Comparison of ENCODE assay signal across 9 cellular contexts in the genomic region with DNA sequence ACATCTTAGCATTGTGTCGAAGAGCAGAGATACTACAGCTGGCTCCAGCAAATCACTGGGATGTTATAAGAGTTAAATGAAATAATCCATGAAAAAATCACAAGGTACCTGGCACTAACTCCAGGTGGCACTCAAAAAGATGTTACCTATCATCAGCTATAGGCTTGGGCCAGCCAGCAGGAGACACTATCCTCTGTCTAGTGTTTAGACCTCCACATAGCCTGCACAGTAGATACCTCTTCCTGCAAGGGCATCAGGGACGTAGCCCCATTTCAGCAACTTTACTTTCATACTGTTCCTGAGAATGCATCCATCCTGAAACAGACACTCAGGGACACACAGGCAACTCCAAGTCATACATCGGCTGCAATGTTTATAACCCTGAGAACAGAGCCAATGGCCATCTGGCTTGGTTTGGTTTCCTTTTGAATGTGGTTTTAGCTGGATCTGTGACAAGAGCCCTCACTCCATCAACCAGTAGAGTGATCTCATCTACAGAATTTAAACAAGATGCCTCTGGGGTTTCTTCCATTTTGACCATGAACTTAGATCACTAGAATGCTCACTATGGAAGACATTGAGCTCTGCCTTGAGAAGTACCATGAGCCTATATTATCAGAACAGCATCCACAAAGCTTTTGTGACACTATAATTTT.
A peak's percentile ranks its signal among the peaks of the same experiment; 100 is the strongest.
DNase-seq lines count a peak whose midpoint lies in the region; ATAC-seq and TF ChIP-seq lines count a peak whose summit lies in the region.
"Had no signal": no experiment of that assay in that cellular context is flagged by ENCODE, and none has a peak within 500 bp of the region (broad histone marks: within the 10 kb centered on the region; RNA-seq: fewer than 3 reads in every experiment).

No MANE protein-coding gene starts in this region.

- in situ Hi-C loops in astrocyte of the spinal cord (cut with HindIII; ENCODE audit: low sequenced_read_pairs), result no loop called here

- H3K4me3 Mint-ChIP-seq in nephron progenitor cell, result no peak overlapping the region

- no peak overlapping the region for H3K4me3 ChIP-seq in astrocyte of the spinal cord (ENCODE audit: low read depth, low read length)
- H3K4me3 ChIP-seq: testis had no signal

- peaks cover 49% of the 10 kb centered on the region for H3K4me1 Mint-ChIP-seq in nephron progenitor cell

- H3K27ac Mint-ChIP-seq in nephron progenitor cell, result no peak overlapping the region

- H3K9me3 Mint-ChIP-seq in nephron progenitor cell, result no peaks in the 10 kb centered on the region

- ATAC-seq in GM18502 (IDR thresholded peaks at IDR 0.05; ENCODE audit: poor library complexity, unreplicated experiment) (peak; percentile 85), HG03280 (IDR thresholded peaks at IDR 0.05; ENCODE audit: unreplicated experiment) (peak; percentile 71), HG03095 (IDR thresholded peaks at IDR 0.05; ENCODE audit: unreplicated experiment) (no peak)

- DNase-seq in astrocyte of the spinal cord (ENCODE audit: low read depth, low spot score) (peak; percentile 92), non-pigmented ciliary epithelial cell (ENCODE audit: low read depth) (peak; percentile 67), NCI-H2196 treated with DMSO at 0.1 percent for 48 hours (lab: John Stamatoyannopoulos, UW; ENCODE audit: unreplicated experiment) (no peak), mucosa of gallbladder (ENCODE audit: low spot score) (no peak), nephron progenitor cell (no peak)
- DNase-seq: testis had no signal

- TF ChIP-seq CTCF in astrocyte of the spinal cord (IDR thresholded peaks at IDR 0.05; ENCODE audit: low read depth, low read length) (no peak), nephron progenitor cell (IDR thresholded peaks at IDR 0.05) (no peak)

- H3K36me3 Mint-ChIP-seq in nephron progenitor cell (ENCODE audit: low read depth), result peaks cover 65% of the 10 kb centered on the region

- H3K27me3 Mint-ChIP-seq in nephron progenitor cell (ENCODE audit: low read depth, poor library complexity), result peaks cover 2% of the 10 kb centered on the region

Comparison
In these comparisons a context has a peak if more than half of its experiments do, and no peak if none do; other contexts are left out.
1. DNase-seq: peak in astrocyte of the spinal cord (single experiment) and non-pigmented ciliary epithelial cell (single experiment); none in NCI-H2196 treated with DMSO at 0.1 percent for 48 hours (single experiment), mucosa of gallbladder (single experiment) and nephron progenitor cell (single experiment).